ENCODE assay signal across 1 cellular context in genomic region chr20:3818155-3819151, GRCh38.
TF ChIP-seq lines count a peak whose summit lies in the region.

No MANE protein-coding gene starts in this region.

TF ChIP-seq in HepG2, 621 proteins besides CTCF, POLR2A, EP300 and RAD21 (continued from another document and continues in another):
- TF ChIP-seq HNF1A (IDR thresholded peaks at IDR 0.05; ENCODE audit: low read depth) (no peak), HNF1A (CRISPR knock-in tag; IDR thresholded peaks at IDR 0.05; ENCODE audit: borderline replicate concordance) (0 out of 2 replicates have a peak, but pooled peaks have one; percentile 44), ZNF350 (CRISPR knock-in tag; IDR thresholded peaks at IDR 0.05; ENCODE audit: borderline replicate concordance, low read depth) (peak; percentile 88), NONO (IDR thresholded peaks at IDR 0.05) (no peak), NONO (CRISPR knock-in tag; conservative IDR thresholded peaks at IDR 0.05) (peak; percentile 92), ZNF549 (CRISPR knock-in tag; IDR thresholded peaks at IDR 0.05) (no peak), CC2D1A (CRISPR knock-in tag; IDR thresholded peaks at IDR 0.05) (no peak), ZFP62 (CRISPR knock-in tag; IDR thresholded peaks at IDR 0.05) (no peak), ZNF24 (IDR thresholded peaks at IDR 0.05) (peak; percentile 42; the same call in 1 of the 2 replicates), SATB2 (CRISPR knock-in tag; IDR thresholded peaks at IDR 0.05) (no peak), ERF (CRISPR knock-in tag; IDR thresholded peaks at IDR 0.05) (peak; percentile 70; the same call in 1 of the 2 replicates), IKZF1 (IDR thresholded peaks at IDR 0.05) (no peak), ZNF83 (CRISPR knock-in tag; IDR thresholded peaks at IDR 0.05; ENCODE audit: borderline replicate concordance) (peak; percentile 92), KLF15 (CRISPR knock-in tag; IDR thresholded peaks at IDR 0.05; ENCODE audit: borderline replicate concordance) (no peak), ZNF205 (CRISPR knock-in tag; IDR thresholded peaks at IDR 0.05) (peak; percentile 91), GMEB2 (CRISPR knock-in tag; IDR thresholded peaks at IDR 0.05; ENCODE audit: low read depth) (0 out of 2 replicates have a peak, but pooled peaks have one; percentile 6), XBP1 (CRISPR knock-in tag; IDR thresholded peaks at IDR 0.05) (no peak), HOXA5 (CRISPR knock-in tag; IDR thresholded peaks at IDR 0.05) (peak; percentile 65; the same call in 1 of the 2 replicates), MIXL1 (CRISPR knock-in tag; IDR thresholded peaks at IDR 0.05) (peak; percentile 58), ZNF839 (CRISPR knock-in tag; IDR thresholded peaks at IDR 0.05; ENCODE audit: borderline replicate concordance) (no peak), HNRNPK (IDR thresholded peaks at IDR 0.05; ENCODE audit: low read depth, low read length, poor library complexity, severe bottlenecking) (no peak), SMARCC2 (IDR thresholded peaks at IDR 0.05) (no peak), ETV6 (CRISPR knock-in tag; conservative IDR thresholded peaks at IDR 0.05) (no peak; the same call in 1 of the 2 replicates), FOXO4 (CRISPR knock-in tag; conservative IDR thresholded peaks at IDR 0.05) (no peak), HNRNPL (IDR thresholded peaks at IDR 0.05; ENCODE audit: low read depth, low read length) (0 out of 2 replicates have a peak, but pooled peaks have one; percentile 51), PRDM4 (CRISPR knock-in tag; IDR thresholded peaks at IDR 0.05; ENCODE audit: borderline replicate concordance) (no peak), BATF2 (CRISPR knock-in tag; IDR thresholded peaks at IDR 0.05) (no peak; the same call in 1 of the 2 replicates), KMT2A (CRISPR knock-in tag; IDR thresholded peaks at IDR 0.05) (peak; percentile 87), ZSCAN22 (CRISPR knock-in tag; IDR thresholded peaks at IDR 0.05) (no peak), ZEB1 (IDR thresholded peaks at IDR 0.05; ENCODE audit: insufficient replicate concordance, low read depth) (no peak), ZNF3 (CRISPR knock-in tag; IDR thresholded peaks at IDR 0.05) (no peak), YEATS4 (CRISPR knock-in tag; IDR thresholded peaks at IDR 0.05; ENCODE audit: borderline replicate concordance) (0 out of 2 replicates have a peak, but pooled peaks have one; percentile 20), FOSL1 (CRISPR knock-in tag; IDR thresholded peaks at IDR 0.05; ENCODE audit: borderline replicate concordance) (no peak), HMGA1 (CRISPR knock-in tag; conservative IDR thresholded peaks at IDR 0.05) (no peak), ZBTB8A (CRISPR knock-in tag; IDR thresholded peaks at IDR 0.05; ENCODE audit: borderline replicate concordance, low read depth) (no peak), ZNF598 (CRISPR knock-in tag; IDR thresholded peaks at IDR 0.05; ENCODE audit: borderline replicate concordance) (peak; percentile 96; the same call in 1 of the 2 replicates), GPN1 (CRISPR knock-in tag; IDR thresholded peaks at IDR 0.05; ENCODE audit: borderline replicate concordance) (peak; percentile 56; the same call in 1 of the 2 replicates), SOX6 (IDR thresholded peaks at IDR 0.05) (no peak), SOX6 (CRISPR knock-in tag; IDR thresholded peaks at IDR 0.05) (peak; percentile 54; the same call in 1 of the 2 replicates), ZBTB4 (CRISPR knock-in tag; IDR thresholded peaks at IDR 0.05; ENCODE audit: borderline replicate concordance) (peak; percentile 96), GABPA (IDR thresholded peaks at IDR 0.05; ENCODE audit: low read depth, low read length) (no peak), GABPA (CRISPR knock-in tag; IDR thresholded peaks at IDR 0.05; ENCODE audit: low read depth) (peak; percentile 23; the same call in 1 of the 2 replicates), ZSCAN12 (CRISPR knock-in tag; IDR thresholded peaks at IDR 0.05) (no peak), IRF1 (CRISPR knock-in tag; IDR thresholded peaks at IDR 0.05; ENCODE audit: low read depth) (no peak), ZNF746 (CRISPR knock-in tag; IDR thresholded peaks at IDR 0.05) (no peak; the same call in 1 of the 2 replicates), NPAS2 (CRISPR knock-in tag; IDR thresholded peaks at IDR 0.05; ENCODE audit: borderline replicate concordance) (no peak), THAP9 (CRISPR knock-in tag; IDR thresholded peaks at IDR 0.05; ENCODE audit: borderline replicate concordance) (peak; percentile 80), TAF1 (CRISPR knock-in tag; IDR thresholded peaks at IDR 0.05) (peak; percentile 43; the same call in 1 of the 2 replicates), HHEX (CRISPR knock-in tag; IDR thresholded peaks at IDR 0.05) (peak; percentile 58; the same call in 1 of the 2 replicates), ZNF883 (CRISPR knock-in tag; IDR thresholded peaks at IDR 0.05; ENCODE audit: not compliant biosample characterization) (peak; percentile 92)
